ENCODE assay signal across 1 cellular context in the genomic region with DNA sequence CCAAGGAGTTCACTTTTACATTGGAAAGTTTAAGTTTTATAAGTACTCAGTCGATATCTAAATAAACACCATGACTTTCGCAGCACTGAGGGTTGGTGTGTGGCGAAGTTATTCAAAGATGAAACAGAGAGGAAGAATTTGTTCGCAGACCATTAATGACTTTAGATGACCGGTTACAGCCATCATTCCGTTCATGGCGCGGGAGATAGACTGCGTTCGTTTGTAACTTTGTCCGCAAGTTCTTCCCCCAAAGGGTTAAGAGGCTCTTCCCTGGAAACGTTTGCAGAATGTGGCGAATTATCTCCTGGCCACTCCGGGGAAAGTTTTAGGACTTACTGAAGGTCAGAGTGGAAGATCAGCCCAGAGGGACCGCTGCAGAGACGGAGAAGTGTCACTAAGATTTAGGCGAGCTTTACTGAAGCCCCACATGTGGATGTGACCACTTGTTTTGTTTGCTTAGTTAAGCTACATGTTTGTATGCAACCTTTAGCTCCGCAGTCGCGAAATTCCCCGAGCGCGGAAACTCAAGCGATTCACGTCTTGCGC.
TF ChIP-seq lines count a peak whose summit lies in the region.

No MANE protein-coding gene starts in this region.

TF ChIP-seq in HCT116, 20 proteins besides CTCF, POLR2A, EP300 and RAD21:
- TF ChIP-seq, protein P1, sequence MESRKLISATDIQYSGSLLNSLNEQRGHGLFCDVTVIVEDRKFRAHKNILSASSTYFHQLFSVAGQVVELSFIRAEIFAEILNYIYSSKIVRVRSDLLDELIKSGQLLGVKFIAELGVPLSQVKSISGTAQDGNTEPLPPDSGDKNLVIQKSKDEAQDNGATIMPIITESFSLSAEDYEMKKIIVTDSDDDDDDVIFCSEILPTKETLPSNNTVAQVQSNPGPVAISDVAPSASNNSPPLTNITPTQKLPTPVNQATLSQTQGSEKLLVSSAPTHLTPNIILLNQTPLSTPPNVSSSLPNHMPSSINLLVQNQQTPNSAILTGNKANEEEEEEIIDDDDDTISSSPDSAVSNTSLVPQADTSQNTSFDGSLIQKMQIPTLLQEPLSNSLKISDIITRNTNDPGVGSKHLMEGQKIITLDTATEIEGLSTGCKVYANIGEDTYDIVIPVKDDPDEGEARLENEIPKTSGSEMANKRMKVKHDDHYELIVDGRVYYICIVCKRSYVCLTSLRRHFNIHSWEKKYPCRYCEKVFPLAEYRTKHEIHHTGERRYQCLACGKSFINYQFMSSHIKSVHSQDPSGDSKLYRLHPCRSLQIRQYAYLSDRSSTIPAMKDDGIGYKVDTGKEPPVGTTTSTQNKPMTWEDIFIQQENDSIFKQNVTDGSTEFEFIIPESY (IDR thresholded peaks at IDR 0.05; ENCODE audit: extremely low read depth, insufficient replicate concordance, low read length): no peak
- TF ChIP-seq ZFX (IDR thresholded peaks at IDR 0.05) (no peak), POLR2AphosphoS5 (IDR thresholded peaks at IDR 0.05; ENCODE audit: low read depth, low read length) (no peak), CBX3 (IDR thresholded peaks at IDR 0.05; ENCODE audit: low read depth) (no peak), SIN3A (IDR thresholded peaks at IDR 0.05; ENCODE audit: low read depth) (no peak), CEBPB (IDR thresholded peaks at IDR 0.05; ENCODE audit: low read depth) (no peak), ZNF274 (IDR thresholded peaks at IDR 0.05; ENCODE audit: low read depth, low read length) (no peak), YY1 (IDR thresholded peaks at IDR 0.05; ENCODE audit: extremely low read depth, insufficient replicate concordance, low read depth, low read length) (no peak), JUND (IDR thresholded peaks at IDR 0.05) (no peak), SRF (IDR thresholded peaks at IDR 0.05; ENCODE audit: low read depth) (no peak), SP1 (IDR thresholded peaks at IDR 0.05; ENCODE audit: low read depth) (no peak), ELF1 (IDR thresholded peaks at IDR 0.05; ENCODE audit: borderline replicate concordance, low read depth) (no peak), EZH2phosphoT487 (IDR thresholded peaks at IDR 0.05; ENCODE audit: borderline replicate concordance) (no peak), EGR1 (IDR thresholded peaks at IDR 0.05; ENCODE audit: low read depth) (no peak), TCF7L2 (IDR thresholded peaks at IDR 0.05; ENCODE audit: borderline replicate concordance, extremely low read depth, insufficient read depth, insufficient read length) (no peak), FOSL1 (IDR thresholded peaks at IDR 0.05; ENCODE audit: low read depth) (no peak), EZH2 (IDR thresholded peaks at IDR 0.05) (no peak)
- TF ChIP-seq, protein P2, sequence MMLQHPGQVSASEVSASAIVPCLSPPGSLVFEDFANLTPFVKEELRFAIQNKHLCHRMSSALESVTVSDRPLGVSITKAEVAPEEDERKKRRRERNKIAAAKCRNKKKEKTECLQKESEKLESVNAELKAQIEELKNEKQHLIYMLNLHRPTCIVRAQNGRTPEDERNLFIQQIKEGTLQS (IDR thresholded peaks at IDR 0.05): no peak
- TF ChIP-seq, protein P3, sequence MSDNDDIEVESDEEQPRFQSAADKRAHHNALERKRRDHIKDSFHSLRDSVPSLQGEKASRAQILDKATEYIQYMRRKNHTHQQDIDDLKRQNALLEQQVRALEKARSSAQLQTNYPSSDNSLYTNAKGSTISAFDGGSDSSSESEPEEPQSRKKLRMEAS (IDR thresholded peaks at IDR 0.05): no peak
- TF ChIP-seq, protein P4, sequence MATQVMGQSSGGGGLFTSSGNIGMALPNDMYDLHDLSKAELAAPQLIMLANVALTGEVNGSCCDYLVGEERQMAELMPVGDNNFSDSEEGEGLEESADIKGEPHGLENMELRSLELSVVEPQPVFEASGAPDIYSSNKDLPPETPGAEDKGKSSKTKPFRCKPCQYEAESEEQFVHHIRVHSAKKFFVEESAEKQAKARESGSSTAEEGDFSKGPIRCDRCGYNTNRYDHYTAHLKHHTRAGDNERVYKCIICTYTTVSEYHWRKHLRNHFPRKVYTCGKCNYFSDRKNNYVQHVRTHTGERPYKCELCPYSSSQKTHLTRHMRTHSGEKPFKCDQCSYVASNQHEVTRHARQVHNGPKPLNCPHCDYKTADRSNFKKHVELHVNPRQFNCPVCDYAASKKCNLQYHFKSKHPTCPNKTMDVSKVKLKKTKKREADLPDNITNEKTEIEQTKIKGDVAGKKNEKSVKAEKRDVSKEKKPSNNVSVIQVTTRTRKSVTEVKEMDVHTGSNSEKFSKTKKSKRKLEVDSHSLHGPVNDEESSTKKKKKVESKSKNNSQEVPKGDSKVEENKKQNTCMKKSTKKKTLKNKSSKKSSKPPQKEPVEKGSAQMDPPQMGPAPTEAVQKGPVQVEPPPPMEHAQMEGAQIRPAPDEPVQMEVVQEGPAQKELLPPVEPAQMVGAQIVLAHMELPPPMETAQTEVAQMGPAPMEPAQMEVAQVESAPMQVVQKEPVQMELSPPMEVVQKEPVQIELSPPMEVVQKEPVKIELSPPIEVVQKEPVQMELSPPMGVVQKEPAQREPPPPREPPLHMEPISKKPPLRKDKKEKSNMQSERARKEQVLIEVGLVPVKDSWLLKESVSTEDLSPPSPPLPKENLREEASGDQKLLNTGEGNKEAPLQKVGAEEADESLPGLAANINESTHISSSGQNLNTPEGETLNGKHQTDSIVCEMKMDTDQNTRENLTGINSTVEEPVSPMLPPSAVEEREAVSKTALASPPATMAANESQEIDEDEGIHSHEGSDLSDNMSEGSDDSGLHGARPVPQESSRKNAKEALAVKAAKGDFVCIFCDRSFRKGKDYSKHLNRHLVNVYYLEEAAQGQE (IDR thresholded peaks at IDR 0.05; ENCODE audit: low read depth): no peak
TF ChIP-seq in HCT116: peak in this region for 0.
